ENCODE assay signal across 8 cellular contexts in the genomic region with DNA sequence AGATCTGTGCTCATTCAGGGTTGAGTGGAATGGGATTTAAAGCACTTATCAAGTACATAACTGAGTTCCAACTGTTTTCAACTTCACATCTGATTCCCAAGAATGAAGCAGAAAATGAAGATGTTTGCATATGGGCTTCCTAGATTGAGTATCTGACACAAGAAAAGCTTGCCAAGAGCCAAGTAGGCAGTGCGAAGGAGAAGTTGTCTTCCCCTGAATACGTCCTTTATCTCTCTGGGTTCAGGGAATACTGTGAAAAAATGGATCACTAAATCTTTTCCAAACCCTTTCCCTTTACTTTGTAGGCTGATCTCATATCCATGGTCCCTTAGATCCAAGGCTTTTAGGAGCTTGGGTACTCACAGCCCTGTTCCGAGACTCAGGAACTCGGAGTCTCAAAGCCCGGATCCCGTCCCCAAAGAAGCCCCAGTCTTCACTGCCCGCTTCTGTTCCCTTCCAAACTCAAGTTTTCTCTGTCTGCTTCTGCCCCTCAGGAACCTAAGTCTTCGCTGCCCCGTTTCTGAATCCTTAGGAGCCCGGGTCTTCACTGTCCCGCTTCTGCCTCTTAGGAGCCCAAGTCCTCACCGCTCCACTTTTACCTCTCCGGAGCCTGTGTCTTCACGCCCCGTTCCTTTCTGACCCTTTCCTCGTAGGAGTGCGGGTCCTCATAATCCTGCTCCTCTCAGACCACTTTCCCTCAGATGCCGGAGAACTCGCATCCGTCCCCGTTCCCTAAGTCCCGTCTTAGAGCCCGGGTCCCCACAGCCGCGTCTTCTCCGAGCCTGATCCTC. TPM values are rescaled to one million over a fixed set of nuclear protein-coding genes. Genes with fewer than 3 reads are reported as not detected.
A peak's percentile ranks its signal among the peaks of the same experiment; 100 is the strongest.
DNase-seq lines count a peak whose midpoint lies in the region; ATAC-seq and TF ChIP-seq lines count a peak whose summit lies in the region.

No MANE protein-coding gene starts in this region.

- H3K9me3 ChIP-seq in OCI-LY3 (ENCODE audit: insufficient read depth, low read length) (no peaks in the 10 kb centered on the region), mononuclear cell (ENCODE audit: low read depth, low read length) (no peaks in the 10 kb centered on the region), vagina (no peaks in the 10 kb centered on the region)

- H3K36me3 ChIP-seq in H7 (replicated peaks; ENCODE audit: control insufficient read depth, insufficient read depth, low read length): no peaks in the 10 kb centered on the region
- H3K36me3 ChIP-seq in OCI-LY3 (replicated peaks; ENCODE audit: low read depth, low read length): no peaks in the 10 kb centered on the region
- no peaks in the 10 kb centered on the region for H3K36me3 ChIP-seq in vagina

- H3K79me2 ChIP-seq in OCI-LY3 (ENCODE audit: low read length): peaks cover 28% of the 10 kb centered on the region

- no peaks in the 10 kb centered on the region for H4K20me1 ChIP-seq in OCI-LY3 (ENCODE audit: insufficient read depth, low read length)

- peaks cover 40% of the 10 kb centered on the region for H3K4me1 Mint-ChIP-seq in dendritic cell treated with granulocyte-macrophage colony-stimulating factor and Interleukin-4, amounts not matched to agents 40 ng/mL and 50 ng/mL, for 4 days (ENCODE audit: low read depth)

- no peaks in the 10 kb centered on the region for H3K9me3 Mint-ChIP-seq in dendritic cell treated with granulocyte-macrophage colony-stimulating factor and Interleukin-4, amounts not matched to agents 40 ng/mL and 50 ng/mL, for 4 days

- no peaks in the 10 kb centered on the region for H3K27me3 Mint-ChIP-seq in dendritic cell treated with granulocyte-macrophage colony-stimulating factor and Interleukin-4, amounts not matched to agents 40 ng/mL and 50 ng/mL, for 4 days

- intact Hi-C loops in dendritic cell treated with granulocyte-macrophage colony-stimulating factor and Interleukin-4, amounts not matched to agents 40 ng/mL and 50 ng/mL, for 4 days (cut with micrococcal nuclease): no loop called here
- intact Hi-C loops in vagina (cut with DNase I): loop anchor here (10.0 kb wide), 2 partner anchors 93 to 233 kb away; a partner anchor contains a TSS

- peaks cover 17% of the 10 kb centered on the region for H3K36me3 Mint-ChIP-seq in dendritic cell treated with granulocyte-macrophage colony-stimulating factor and Interleukin-4, amounts not matched to agents 40 ng/mL and 50 ng/mL, for 4 days (ENCODE audit: low read depth)

- H3K4me1 ChIP-seq in OCI-LY3 (ENCODE audit: low read length) (peaks cover 14% of the 10 kb centered on the region), mononuclear cell (ENCODE audit: insufficient read depth, low read length) (peaks cover 35% of the 10 kb centered on the region), vagina (peaks cover 45% of the 10 kb centered on the region)

- H3K4me3 ChIP-seq in H7 (ENCODE audit: insufficient read depth, low read depth, low read length) (peak overlapping the region; percentile 77), OCI-LY3 (ENCODE audit: low read length) (peak overlapping the region; percentile 94), mononuclear cell (ENCODE audit: low read length) (peak overlapping the region; percentile 58), vagina (peak overlapping the region; percentile 92)

- no peak for TF ChIP-seq POLR2A in vagina (IDR thresholded peaks at IDR 0.05)

- peak overlapping the region; percentile 96 for H3K27ac Mint-ChIP-seq in dendritic cell treated with granulocyte-macrophage colony-stimulating factor and Interleukin-4, amounts not matched to agents 40 ng/mL and 50 ng/mL, for 4 days

- DNase-seq in EL: peak; percentile 30
- no peak for DNase-seq in H7
- no peak for DNase-seq in vagina (ENCODE audit: extremely low spot score in 2 of 2)
- DNase-seq in NOMO-1 (lab: John Stamatoyannopoulos, UW; ENCODE audit: unreplicated experiment in 2 of 2): no peak

- H3K9ac ChIP-seq in OCI-LY3 (ENCODE audit: low read length): peak overlapping the region; percentile 93

- H3K27ac ChIP-seq in OCI-LY3 (ENCODE audit: low read length): peak overlapping the region; percentile 67
- H3K27ac ChIP-seq in vagina: peak overlapping the region; percentile 90

- H2AFZ ChIP-seq in OCI-LY3 (ENCODE audit: low read depth, low read length): peak overlapping the region; percentile 68

- H3K27me3 ChIP-seq in H7 (ENCODE audit: control insufficient read depth, insufficient read depth, low read length): no peaks in the 10 kb centered on the region
- no peaks in the 10 kb centered on the region for H3K27me3 ChIP-seq in OCI-LY3 (ENCODE audit: low read depth, low read length)
- no peaks in the 10 kb centered on the region for H3K27me3 ChIP-seq in mononuclear cell (ENCODE audit: insufficient read depth, low read length)
- no peaks in the 10 kb centered on the region for H3K27me3 ChIP-seq in vagina

- TF ChIP-seq CTCF in OCI-LY3 (IDR thresholded peaks at IDR 0.05; ENCODE audit: low read depth, low read length) (no peak), vagina (IDR thresholded peaks at IDR 0.05) (no peak)

- H3K4me2 ChIP-seq in OCI-LY3 (ENCODE audit: low read length): peak overlapping the region; percentile 94

- no peak for ATAC-seq in GM19351 (IDR thresholded peaks at IDR 0.05; ENCODE audit: unreplicated experiment)

- H3K4me3 Mint-ChIP-seq in dendritic cell treated with granulocyte-macrophage colony-stimulating factor and Interleukin-4, amounts not matched to agents 40 ng/mL and 50 ng/mL, for 4 days: peak overlapping the region; percentile 100

RNA-seq across cellular contexts. Expression of a gene that starts 0.6 kb away (rescaled TPM):
- total RNA-seq in H7 (2014; rRNA removed; shearing (Covaris generic)): 72.3 and 78.8 TPM in 2 replicates
- total RNA-seq in mononuclear cell: 13.5 TPM
- 14.2 TPM for total RNA-seq in vagina

RNA-seq across cellular contexts. Expression of a gene that starts 6.1 kb away (rescaled TPM):
- total RNA-seq in H7 (2014; rRNA removed; shearing (Covaris generic)): not detected in 2 replicates
- total RNA-seq in mononuclear cell (not detected), vagina (not detected)

RNA-seq across cellular contexts. Expression of a gene that starts 26.3 kb away (rescaled TPM):
- 20.9 and 22.5 TPM in 2 replicates for total RNA-seq in H7 (2014; rRNA removed; shearing (Covaris generic))
- 15.0 TPM for total RNA-seq in mononuclear cell
- total RNA-seq in vagina: 11.0 TPM

RNA-seq across cellular contexts. Expression of a gene that starts 50.2 kb away (rescaled TPM):
- 6.2 and 11.5 TPM in 2 replicates for total RNA-seq in H7 (2014; rRNA removed; shearing (Covaris generic))
- 0.52 TPM for total RNA-seq in mononuclear cell
- 2.5 TPM for total RNA-seq in vagina
